Comparison of ENCODE assay signal across 1 cellular context in genomic region chr10:69416695-69417094, GRCh38.
TF ChIP-seq lines count a peak whose summit lies in the region.

TSS of gene TACR2 (minus strand) at chr10:69416918. CDS start at chr10:69416323, 595 bp downstream.

TF ChIP-seq in HepG2, 621 proteins besides CTCF, POLR2A, EP300 and RAD21:
- TF ChIP-seq TOPORS (CRISPR knock-in tag; IDR thresholded peaks at IDR 0.05) (no peak), ZNF768 (CRISPR knock-in tag; IDR thresholded peaks at IDR 0.05) (peak; percentile 82; the same call in 1 of the 2 replicates)
- TF ChIP-seq, protein P1, sequence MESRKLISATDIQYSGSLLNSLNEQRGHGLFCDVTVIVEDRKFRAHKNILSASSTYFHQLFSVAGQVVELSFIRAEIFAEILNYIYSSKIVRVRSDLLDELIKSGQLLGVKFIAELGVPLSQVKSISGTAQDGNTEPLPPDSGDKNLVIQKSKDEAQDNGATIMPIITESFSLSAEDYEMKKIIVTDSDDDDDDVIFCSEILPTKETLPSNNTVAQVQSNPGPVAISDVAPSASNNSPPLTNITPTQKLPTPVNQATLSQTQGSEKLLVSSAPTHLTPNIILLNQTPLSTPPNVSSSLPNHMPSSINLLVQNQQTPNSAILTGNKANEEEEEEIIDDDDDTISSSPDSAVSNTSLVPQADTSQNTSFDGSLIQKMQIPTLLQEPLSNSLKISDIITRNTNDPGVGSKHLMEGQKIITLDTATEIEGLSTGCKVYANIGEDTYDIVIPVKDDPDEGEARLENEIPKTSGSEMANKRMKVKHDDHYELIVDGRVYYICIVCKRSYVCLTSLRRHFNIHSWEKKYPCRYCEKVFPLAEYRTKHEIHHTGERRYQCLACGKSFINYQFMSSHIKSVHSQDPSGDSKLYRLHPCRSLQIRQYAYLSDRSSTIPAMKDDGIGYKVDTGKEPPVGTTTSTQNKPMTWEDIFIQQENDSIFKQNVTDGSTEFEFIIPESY (CRISPR knock-in tag; IDR thresholded peaks at IDR 0.05), result peak; percentile 58
